ENCODE assay signal across 8 cellular contexts in genomic region chr12:116222358-116222757, GRCh38. TPM values are rescaled to one million over a fixed set of nuclear protein-coding genes. Genes with fewer than 3 reads are reported as not detected.
DNase-seq lines count a peak whose midpoint lies in the region; ATAC-seq, FAIRE-seq and TF ChIP-seq lines count a peak whose summit lies in the region.

No MANE protein-coding gene starts in this region.

- intact Hi-C loops in pancreas (cut with DNase I): no loop called here

- no peak for TF ChIP-seq CTCF in pancreas (IDR thresholded peaks at IDR 0.05)
- TF ChIP-seq CTCF in GM20000 (IDR thresholded peaks at IDR 0.05; ENCODE audit: extremely low read depth, missing control alignments): no peak

- DNase-seq in Daoy (ENCODE audit: low read depth) (peak; percentile 80), NCI-H460 (ENCODE audit: extremely low read depth, low read depth) (peak; percentile 13), dermis blood vessel endothelial cell (peak; percentile 89), pancreas (peak in 4 of 6 donors; percentile 53 to 84 (median 72)), GM20000 (ENCODE audit: low spot score) (no peak), GM19240 (ENCODE audit: insufficient read length, low spot score) (no peak)
- no peak for DNase-seq in central memory CD4-positive, alpha-beta T cell

- no peaks in the 10 kb centered on the region for H3K27me3 ChIP-seq in pancreas

- no peak overlapping the region for H3K4me3 ChIP-seq in pancreas

- ATAC-seq in pancreas (peak; percentile 71 to 90 (median 77)), GM21723 (IDR thresholded peaks at IDR 0.05; ENCODE audit: unreplicated experiment) (no peak)

- H3K4me1 ChIP-seq in pancreas: peaks cover 0 to 34% (median 17%) of the 10 kb centered on the region in 3 donors

- H3K36me3 ChIP-seq in pancreas: no peaks in the 10 kb centered on the region

- 54 to 75% methylated on average over 4 of the region's 4 CpGs for WGBS in pancreas, 2 donors

- no peak for FAIRE-seq in pancreas (lab: Jason Lieb, UNC)

- H3K9me3 ChIP-seq in pancreas: no peaks in the 10 kb centered on the region

- peak overlapping the region in 1 of 4 donors; percentile 31 for H3K27ac ChIP-seq in pancreas

RNA-seq across cellular contexts. Expression of gene MED13L, which starts 55.1 kb away (rescaled TPM):
- 31.6 and 36.2 TPM in 2 replicates for total RNA-seq in Daoy (2014; rRNA removed; shearing (Covaris generic))
- total RNA-seq in NCI-H460 (2014; rRNA removed; shearing (Covaris generic)): 30.9 and 32.1 TPM in 2 replicates
- 5.9 and 15.9 TPM in 2 replicates for polyA plus RNA-seq in NCI-H460 (2014; cell fraction: nucleus; rRNA removed)
- total RNA-seq in dermis blood vessel endothelial cell: 93.3 and 115 TPM in 2 replicates
- total RNA-seq in pancreas: 10 to 100 TPM; 49.1 to 93.8 (median 56.8) TPM
- polyA plus RNA-seq in pancreas: 10 to 100 TPM; 10.3 to 15.6 TPM

Comparison
In these comparisons a context has a peak if more than half of its experiments do, and no peak if none do; other contexts are left out.
1. DNase-seq: peak in Daoy (single experiment), NCI-H460 (single experiment), dermis blood vessel endothelial cell (single experiment) and pancreas (4 of 6); none in GM20000 (single experiment), central memory CD4-positive, alpha-beta T cell (single experiment) and GM19240 (single experiment).